19 cellular contexts compared by ENCODE assay signal in the genomic region with DNA sequence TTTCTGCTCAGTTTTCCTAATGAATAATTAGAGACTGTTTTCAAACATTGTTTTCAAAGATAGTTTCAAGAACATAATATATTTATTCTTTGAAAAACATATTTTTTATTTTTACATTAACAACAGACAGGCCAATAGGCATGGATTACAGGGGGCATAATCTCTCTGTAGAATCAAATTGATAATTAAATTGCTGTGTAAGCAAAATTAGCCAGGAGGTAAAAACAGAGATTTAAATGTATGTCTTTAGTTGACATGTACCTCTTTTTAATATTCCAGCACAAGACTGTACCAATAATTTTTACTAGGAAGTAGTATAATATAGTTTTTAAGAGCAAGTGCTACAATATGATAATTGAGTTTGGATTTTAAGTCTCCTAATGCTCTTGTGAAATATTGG.
DNase-seq lines count a peak whose midpoint lies in the region; ATAC-seq, FAIRE-seq and TF ChIP-seq lines count a peak whose summit lies in the region.
"Had no signal": no experiment of that assay in that cellular context is flagged by ENCODE, and none has a peak within 500 bp of the region (broad histone marks: within the 10 kb centered on the region; RNA-seq: fewer than 3 reads in every experiment).

No MANE protein-coding gene starts in this region.

- H2AFZ ChIP-seq in HepG2 (ENCODE audit: low read length) = no peak overlapping the region
- H2AFZ ChIP-seq: GM23338 had no signal

- no peaks in the 10 kb centered on the region for H3K9me3 ChIP-seq in HepG2 (ENCODE audit: low read length)
- no peaks in the 10 kb centered on the region for H3K9me3 ChIP-seq in right lobe of liver
- H3K9me3 ChIP-seq in SK-N-MC (ENCODE audit: low read depth, low read length) = no peaks in the 10 kb centered on the region
- no peaks in the 10 kb centered on the region for H3K9me3 ChIP-seq in pancreas
- H3K9me3 ChIP-seq: BLaER1, Caco-2, HAP-1 had no signal

- H3K79me2 ChIP-seq in HepG2 (ENCODE audit: insufficient read depth, low read length) = no peaks in the 10 kb centered on the region

- FAIRE-seq in HepG2 (lab: Jason Lieb, UNC) (no peak), endometrium (lab: Jason Lieb, UNC) (peak; percentile 54), pancreas (lab: Jason Lieb, UNC) (no peak)
- FAIRE-seq: GM12892, H54 had no signal

- H3K36me3 ChIP-seq in HepG2 (replicated peaks in 1 of 2; ENCODE audit: control insufficient read depth in 1 of 2, insufficient read depth in 2 of 2, low read length in 2 of 2) (no peaks in the 10 kb centered on the region), right lobe of liver (no peaks in the 10 kb centered on the region), SK-N-MC (ENCODE audit: insufficient read depth, low read length) (no peaks in the 10 kb centered on the region), pancreas (no peaks in the 10 kb centered on the region)
- H3K36me3 ChIP-seq: BLaER1, HAP-1 had no signal

- BruUV-seq in HepG2 (replicated peaks; lab: Mats Ljungman, UMichigan) = no TSS peak

- TF ChIP-seq RAD21 in HepG2 (CRISPR knock-in tag; IDR thresholded peaks at IDR 0.05) = no peak

- in situ Hi-C loops in HepG2 (cut with HindIII; ENCODE audit: extremely low pct_ligation_motif_present, low pct_unique_long_range_greater_than_20kb) = no loop called here

- DNase-seq in HepG2 (ENCODE audit: low spot score) (no peak), right lobe of liver (no peak), SK-N-MC (ENCODE audit: low read depth, low spot score) (no peak), NCI-H1092 treated with DMSO at 0.1 percent for 48 hours (lab: John Stamatoyannopoulos, UW) (no peak), pancreas (no peak)
- DNase-seq: 8988T; Caco-2; CD4-positive, CD25-positive, alpha-beta regulatory T cell; CD8-positive, alpha-beta T cell; DMS153; DND-41; HFFc6 had no signal

- no peak overlapping the region for H3K27ac ChIP-seq in HepG2 (ENCODE audit: extremely low read length, insufficient read depth, low read length)
- no peak overlapping the region for H3K27ac ChIP-seq in right lobe of liver
- peak overlapping the region; percentile 40; the same call in 1 of the 2 replicates for H3K27ac ChIP-seq in SK-N-MC
- no peak overlapping the region for H3K27ac ChIP-seq in pancreas
- H3K27ac ChIP-seq: BLaER1, C4-2B had no signal

- H4K20me1 ChIP-seq in HepG2 (ENCODE audit: insufficient read depth, low read length) = no peaks in the 10 kb centered on the region
- H4K20me1 ChIP-seq: BLaER1 had no signal

- no peak overlapping the region for H3K4me2 ChIP-seq in HepG2 (ENCODE audit: low read depth, low read length)
- H3K4me2 ChIP-seq: BLaER1, GM23338 had no signal

- no peak overlapping the region for H3K9ac ChIP-seq in HepG2 (ENCODE audit: insufficient read depth, low read depth, low read length)
- no peak overlapping the region for H3K9ac ChIP-seq in SK-N-MC (ENCODE audit: insufficient read length)
- H3K9ac ChIP-seq: BLaER1 had no signal

- intact Hi-C loops in HepG2 (cut with micrococcal nuclease; ENCODE audit: unreplicated experiment) (loop anchor here (1.0 kb wide), 1 partner anchor 36 kb away; no protein-coding TSS in a partner anchor), right lobe of liver (cut with DNase I) (no loop called here), pancreas (cut with DNase I) (no loop called here)

- H3K4me3 ChIP-seq in HepG2 (replicated peaks in 1 of 3; ENCODE audit: insufficient read depth in 1 of 3, low read depth in 2 of 3, low read length in 3 of 3) (no peak overlapping the region), right lobe of liver (no peak overlapping the region), SK-N-MC (no peak overlapping the region), pancreas (no peak overlapping the region)
- H3K4me3 ChIP-seq: BLaER1, GM23338, HAP-1 had no signal

- ATAC-seq in HepG2 (no peak), right lobe of liver (no peak), pancreas (no peak)
- ATAC-seq: CD8-positive, alpha-beta T cell; GM23338 had no signal

- CTCF ChIA-PET in HepG2 (lab: Yijun Ruan, JAX; ENCODE audit: low intra/inter-chr PET ratio, low total read pairs) = no interaction called here

- no peak for TF ChIP-seq POLR2A in HepG2 (IDR thresholded peaks at IDR 0.05; ENCODE audit: insufficient read depth in 1 of 2, low read depth in 2 of 2, low read length in 2 of 2)
- no peak for TF ChIP-seq POLR2A in right lobe of liver (IDR thresholded peaks at IDR 0.05)

- no peaks in the 10 kb centered on the region for H3K4me1 ChIP-seq in HepG2 (ENCODE audit: insufficient read depth, low read length)
- no peaks in the 10 kb centered on the region for H3K4me1 ChIP-seq in right lobe of liver
- no peaks in the 10 kb centered on the region for H3K4me1 ChIP-seq in pancreas
- H3K4me1 ChIP-seq: BLaER1, Caco-2, HAP-1 had no signal

- POLR2A ChIA-PET in HepG2 (lab: Yijun Ruan, JAX) = no interaction called here

- H3K27me3 ChIP-seq in HepG2 (ENCODE audit: control insufficient read depth in 1 of 2, insufficient read depth in 2 of 2, low read length in 2 of 2) (no peaks in the 10 kb centered on the region), right lobe of liver (no peaks in the 10 kb centered on the region), pancreas (no peaks in the 10 kb centered on the region)
- H3K27me3 ChIP-seq: BLaER1 had no signal

- TF ChIP-seq CTCF in HepG2 (CRISPR knock-in tag; IDR thresholded peaks at IDR 0.05) (no peak), right lobe of liver (IDR thresholded peaks at IDR 0.05) (no peak), pancreas (IDR thresholded peaks at IDR 0.05) (no peak)

- TF ChIP-seq EP300 in HepG2 (IDR thresholded peaks at IDR 0.05; ENCODE audit: low read depth in 2 of 2, low read length in 2 of 2) (no peak), HepG2 (CRISPR knock-in tag; IDR thresholded peaks at IDR 0.05; ENCODE audit: borderline replicate concordance) (no peak)

TF ChIP-seq in HepG2, 621 proteins besides CTCF, POLR2A, EP300 and RAD21:
- peak; percentile 94 for TF ChIP-seq MAFF (IDR thresholded peaks at IDR 0.05; ENCODE audit: low read depth, low read length)
- TF ChIP-seq MAFK (conservative IDR thresholded peaks at IDR 0.05 in 1 of 2, IDR thresholded peaks at IDR 0.05 in 1 of 2; ENCODE audit: low read length in 2 of 2) = peak; percentile 91 to 97
- TF ChIP-seq MIER2 (CRISPR knock-in tag; IDR thresholded peaks at IDR 0.05) = no peak
